12 cellular contexts compared by ENCODE assay signal in genomic region chr12:52246720-52247621, GRCh38. TPM values are rescaled to one million over a fixed set of nuclear protein-coding genes. Genes with fewer than 3 reads are reported as not detected.
A peak's percentile ranks its signal among the peaks of the same experiment; 100 is the strongest.
DNase-seq lines count a peak whose midpoint lies in the region; ATAC-seq and TF ChIP-seq lines count a peak whose summit lies in the region.
"Had no signal": no experiment of that assay in that cellular context is flagged by ENCODE, and none has a peak within 500 bp of the region (broad histone marks: within the 10 kb centered on the region; RNA-seq: fewer than 3 reads in every experiment).

No MANE protein-coding gene starts in this region.

- WGBS in endodermal cell (ENCODE audit: insufficient coverage in 1 of 2, insufficient read length in 1 of 2), 2 experiments: 14 to 51% methylated on average over 1 to 10 of the region's 10 CpGs

- CTCF ChIA-PET in activated naive CD4-positive, alpha-beta T cell treated with anti-CD3 and anti-CD28 coated beads for 36 hours (lab: Charles Lee): interaction anchor here (0.9 kb wide), 1 partner anchor 25 kb away, joined by 4 read pairs; no protein-coding TSS in a partner anchor

- H3K4me3 Mint-ChIP-seq in activated naive CD4-positive, alpha-beta T cell treated with anti-CD3 and anti-CD28 coated beads, Interleukin-2, amount 50 U/mL, for 24 hours: no peak overlapping the region
- no peak overlapping the region for H3K4me3 Mint-ChIP-seq in activated naive CD4-positive, alpha-beta T cell treated with anti-CD3 and anti-CD28 coated beads for 36 hours
- H3K4me3 Mint-ChIP-seq in endodermal cell (no peak overlapping the region), type B pancreatic cell (peak overlapping the region; percentile 46)

- peak overlapping the region; percentile 24 for H3K27ac Mint-ChIP-seq in activated naive CD4-positive, alpha-beta T cell treated with anti-CD3 and anti-CD28 coated beads, Interleukin-2, amount 50 U/mL, for 24 hours
- H3K27ac Mint-ChIP-seq in activated naive CD4-positive, alpha-beta T cell treated with anti-CD3 and anti-CD28 coated beads for 36 hours: no peak overlapping the region
- H3K27ac Mint-ChIP-seq in endodermal cell (peak overlapping the region; percentile 6), type B pancreatic cell (peak overlapping the region; percentile 86)
- peak overlapping the region in 1 of 2 donors; percentile 83 for H3K27ac Mint-ChIP-seq in activated naive CD4-positive, alpha-beta T cell treated with anti-CD3 and anti-CD28 coated beads, Interleukin-2, amount 50 U/mL, for 72 hours

- H3K36me3 ChIP-seq in endodermal cell (ENCODE audit: control insufficient read depth, insufficient read depth, low read length): no peaks in the 10 kb centered on the region
- H3K36me3 ChIP-seq: Peyer's patch had no signal

- no peak overlapping the region for H3K4me3 ChIP-seq in endodermal cell (ENCODE audit: low read length)
- H3K4me3 ChIP-seq: Peyer's patch had no signal

- no peak for ATAC-seq in activated naive CD4-positive, alpha-beta T cell treated with anti-CD3 and anti-CD28 coated beads, Interleukin-2, amount 50 U/mL, for 72 hours
- ATAC-seq in GM18519 (IDR thresholded peaks at IDR 0.05; ENCODE audit: low FRiP score, unreplicated experiment): no peak
- ATAC-seq: right cardiac atrium had no signal

- peaks cover 13% of the 10 kb centered on the region for H3K27me3 Mint-ChIP-seq in activated naive CD4-positive, alpha-beta T cell treated with anti-CD3 and anti-CD28 coated beads, Interleukin-2, amount 50 U/mL, for 24 hours
- peaks cover 16% of the 10 kb centered on the region for H3K27me3 Mint-ChIP-seq in activated naive CD4-positive, alpha-beta T cell treated with anti-CD3 and anti-CD28 coated beads for 36 hours (ENCODE audit: low read depth)
- H3K27me3 Mint-ChIP-seq in endodermal cell (ENCODE audit: insufficient read depth): peaks cover 45% of the 10 kb centered on the region
- H3K27me3 Mint-ChIP-seq in type B pancreatic cell: peaks cover 36% of the 10 kb centered on the region

- H3K27me3 ChIP-seq in endodermal cell (ENCODE audit: control insufficient read depth, insufficient read depth, low read length, poor library complexity, severe bottlenecking): peaks cover 35% of the 10 kb centered on the region
- H3K27me3 ChIP-seq: Peyer's patch had no signal

- TF ChIP-seq CTCF in endodermal cell (conservative IDR thresholded peaks at IDR 0.05) (no peak), type B pancreatic cell (conservative IDR thresholded peaks at IDR 0.05) (no peak)

- H3K36me3 Mint-ChIP-seq in activated naive CD4-positive, alpha-beta T cell treated with anti-CD3 and anti-CD28 coated beads, Interleukin-2, amount 50 U/mL, for 24 hours: peaks cover 2% of the 10 kb centered on the region
- no peaks in the 10 kb centered on the region for H3K36me3 Mint-ChIP-seq in activated naive CD4-positive, alpha-beta T cell treated with anti-CD3 and anti-CD28 coated beads for 36 hours (ENCODE audit: low read depth)
- no peaks in the 10 kb centered on the region for H3K36me3 Mint-ChIP-seq in endodermal cell (ENCODE audit: low read depth)
- H3K36me3 Mint-ChIP-seq in type B pancreatic cell: peaks cover 7% of the 10 kb centered on the region
- H3K36me3 Mint-ChIP-seq in activated naive CD4-positive, alpha-beta T cell treated with anti-CD3 and anti-CD28 coated beads, Interleukin-2, amount 50 U/mL, for 72 hours: peaks cover 0 to 16% of the 10 kb centered on the region in 2 donors

- H3K9ac ChIP-seq in endodermal cell (ENCODE audit: extremely low read depth, low read length, poor library complexity, severe bottlenecking): no peak overlapping the region

- no peak overlapping the region for H3K27ac ChIP-seq in endodermal cell (ENCODE audit: low read depth, low read length)
- H3K27ac ChIP-seq: Peyer's patch had no signal

- H3K4me1 Mint-ChIP-seq in activated naive CD4-positive, alpha-beta T cell treated with anti-CD3 and anti-CD28 coated beads, Interleukin-2, amount 50 U/mL, for 24 hours: peaks cover 30% of the 10 kb centered on the region
- H3K4me1 Mint-ChIP-seq in activated naive CD4-positive, alpha-beta T cell treated with anti-CD3 and anti-CD28 coated beads for 36 hours (ENCODE audit: low read depth): peaks cover 26% of the 10 kb centered on the region
- H3K4me1 Mint-ChIP-seq in endodermal cell (peaks cover 19% of the 10 kb centered on the region), type B pancreatic cell (ENCODE audit: unreplicated experiment) (peaks cover 45% of the 10 kb centered on the region)

- no peaks in the 10 kb centered on the region for H3K9me3 Mint-ChIP-seq in activated naive CD4-positive, alpha-beta T cell treated with anti-CD3 and anti-CD28 coated beads, Interleukin-2, amount 50 U/mL, for 24 hours
- no peaks in the 10 kb centered on the region for H3K9me3 Mint-ChIP-seq in activated naive CD4-positive, alpha-beta T cell treated with anti-CD3 and anti-CD28 coated beads for 36 hours
- H3K9me3 Mint-ChIP-seq in endodermal cell (no peaks in the 10 kb centered on the region), type B pancreatic cell (no peaks in the 10 kb centered on the region)
- H3K9me3 Mint-ChIP-seq in activated naive CD4-positive, alpha-beta T cell treated with anti-CD3 and anti-CD28 coated beads, Interleukin-2, amount 50 U/mL, for 72 hours: no peaks in the 10 kb centered on the region

- no peak for DNase-seq in activated naive CD4-positive, alpha-beta T cell treated with anti-CD3 and anti-CD28 coated beads for 36 hours
- peak; percentile 80 for DNase-seq in NCI-H774 (lab: John Stamatoyannopoulos, UW)
- DNase-seq in endodermal cell: peak; percentile 78
- DNase-seq in type B pancreatic cell (ENCODE audit: extremely low spot score, unreplicated experiment): no peak
- DNase-seq in NK-92 treated with Interleukin-12 subunit alpha and Interleukin-12 subunit beta, amount 100 ng/mL, for 24 hours (lab: John Stamatoyannopoulos, UW): no peak
- no peak for DNase-seq in activated naive CD4-positive, alpha-beta T cell treated with anti-CD3 and anti-CD28 coated beads, Interleukin-2, amount 50 U/mL, for 72 hours (ENCODE audit: low spot score in 2 of 2)
- DNase-seq: activated naive CD4-positive, alpha-beta T cell treated with Interleukin-2 at 50 U/mL for 16 hours; foreskin melanocyte; right cardiac atrium had no signal

- H3K4me1 ChIP-seq in endodermal cell (ENCODE audit: control insufficient read depth, insufficient read depth, low read length): peaks cover 4% of the 10 kb centered on the region

- no peaks in the 10 kb centered on the region for H3K9me3 ChIP-seq in endodermal cell (ENCODE audit: control insufficient read depth, low read length)
- H3K9me3 ChIP-seq: Peyer's patch had no signal

- intact Hi-C loops in activated naive CD4-positive, alpha-beta T cell treated with anti-CD3 and anti-CD28 coated beads for 36 hours (cut with micrococcal nuclease): no loop called here

RNA-seq across cellular contexts. Expression of gene KRT7, which starts 13.9 kb away (rescaled TPM):
- total RNA-seq in activated naive CD4-positive, alpha-beta T cell treated with anti-CD3 and anti-CD28 coated beads for 36 hours: 1 to 10 TPM; 1.9 to 3.4 TPM
- total RNA-seq in endodermal cell (1 to 10 TPM in 1 of 2 donors, not detected in 1; 1.5 TPM), type B pancreatic cell (ENCODE audit: low replicate concordance) (125 and 293 TPM in 2 replicates)
- 1.6 TPM for polyA plus RNA-seq in endodermal cell (2013, experiment 1 of 2)
- 0.37 TPM for polyA plus RNA-seq in endodermal cell (2013, experiment 2 of 2)
- 1 to 10 TPM in 1 of 2 donors, under 1 TPM in 1; 0.36 to 8.0 TPM for total RNA-seq in activated naive CD4-positive, alpha-beta T cell treated with anti-CD3 and anti-CD28 coated beads, Interleukin-2, amount 50 U/mL, for 72 hours

RNA-seq across cellular contexts. Expression of gene KRT86, which starts 27.5 kb away (rescaled TPM):
- total RNA-seq in activated naive CD4-positive, alpha-beta T cell treated with anti-CD3 and anti-CD28 coated beads for 36 hours: under 1 TPM in 1 of 2 experiments, not detected in 1; 0.15 TPM
- total RNA-seq in endodermal cell: not detected
- polyA plus RNA-seq in endodermal cell (2013, experiment 1 of 2): not detected
- not detected for polyA plus RNA-seq in endodermal cell (2013, experiment 2 of 2)
- total RNA-seq in type B pancreatic cell (ENCODE audit: low replicate concordance): 0.14 TPM in 1 of 2 replicates, not detected in the other
- total RNA-seq in activated naive CD4-positive, alpha-beta T cell treated with anti-CD3 and anti-CD28 coated beads, Interleukin-2, amount 50 U/mL, for 72 hours: under 1 TPM in 1 of 2 donors, not detected in 1; 0.37 TPM
- total RNA-seq: Peyer's patch, right cardiac atrium had no signal
- polyA plus RNA-seq: right cardiac atrium had no signal

RNA-seq across cellular contexts. Expression of gene KRT81, which starts 44.4 kb away (rescaled TPM):
- not detected for total RNA-seq in activated naive CD4-positive, alpha-beta T cell treated with anti-CD3 and anti-CD28 coated beads for 36 hours
- total RNA-seq in endodermal cell (not detected), type B pancreatic cell (ENCODE audit: low replicate concordance) (0.31 TPM in 2 replicates)
- polyA plus RNA-seq in endodermal cell (2013, experiment 1 of 2): not detected
- not detected for polyA plus RNA-seq in endodermal cell (2013, experiment 2 of 2)
- total RNA-seq in activated naive CD4-positive, alpha-beta T cell treated with anti-CD3 and anti-CD28 coated beads, Interleukin-2, amount 50 U/mL, for 72 hours: not detected
- total RNA-seq: Peyer's patch, right cardiac atrium had no signal
- polyA plus RNA-seq: right cardiac atrium had no signal

RNA-seq across cellular contexts. Expression of gene KRT80, which starts 55.2 kb away (rescaled TPM):
- not detected for total RNA-seq in activated naive CD4-positive, alpha-beta T cell treated with anti-CD3 and anti-CD28 coated beads for 36 hours
- total RNA-seq in endodermal cell: under 1 TPM; 0.07 to 0.09 TPM
- 0.11 TPM for polyA plus RNA-seq in endodermal cell (2013, experiment 1 of 2)
- 0.08 TPM for polyA plus RNA-seq in endodermal cell (2013, experiment 2 of 2)
- 23.1 and 65.1 TPM in 2 replicates for total RNA-seq in type B pancreatic cell (ENCODE audit: low replicate concordance)
- not detected for total RNA-seq in activated naive CD4-positive, alpha-beta T cell treated with anti-CD3 and anti-CD28 coated beads, Interleukin-2, amount 50 U/mL, for 72 hours

Comparison
In these comparisons a context has a peak if more than half of its experiments do, and no peak if none do; other contexts are left out.
1. DNase-seq: peak in NCI-H774 (single experiment) and endodermal cell (single experiment); none in activated naive CD4-positive, alpha-beta T cell treated with anti-CD3 and anti-CD28 coated beads for 36 hours (single experiment), type B pancreatic cell (single experiment), NK-92 treated with Interleukin-12 subunit alpha and Interleukin-12 subunit beta, amount 100 ng/mL, for 24 hours (single experiment) and activated naive CD4-positive, alpha-beta T cell treated with anti-CD3 and anti-CD28 coated beads, Interleukin-2, amount 50 U/mL, for 72 hours (0 of 2).
2. RNA of gene KRT7, which starts 13.9 kb away (total RNA-seq): 125 to 293 TPM in type B pancreatic cell; 0.36 to 8.0 TPM in activated naive CD4-positive, alpha-beta T cell treated with anti-CD3 and anti-CD28 coated beads, Interleukin-2, amount 50 U/mL, for 72 hours, 1.9 to 3.4 TPM in activated naive CD4-positive, alpha-beta T cell treated with anti-CD3 and anti-CD28 coated beads for 36 hours and 1.5 TPM in endodermal cell; every median in the first group is over 10 times any median in the second.